1 cellular context compared by ENCODE assay signal in the genomic region with DNA sequence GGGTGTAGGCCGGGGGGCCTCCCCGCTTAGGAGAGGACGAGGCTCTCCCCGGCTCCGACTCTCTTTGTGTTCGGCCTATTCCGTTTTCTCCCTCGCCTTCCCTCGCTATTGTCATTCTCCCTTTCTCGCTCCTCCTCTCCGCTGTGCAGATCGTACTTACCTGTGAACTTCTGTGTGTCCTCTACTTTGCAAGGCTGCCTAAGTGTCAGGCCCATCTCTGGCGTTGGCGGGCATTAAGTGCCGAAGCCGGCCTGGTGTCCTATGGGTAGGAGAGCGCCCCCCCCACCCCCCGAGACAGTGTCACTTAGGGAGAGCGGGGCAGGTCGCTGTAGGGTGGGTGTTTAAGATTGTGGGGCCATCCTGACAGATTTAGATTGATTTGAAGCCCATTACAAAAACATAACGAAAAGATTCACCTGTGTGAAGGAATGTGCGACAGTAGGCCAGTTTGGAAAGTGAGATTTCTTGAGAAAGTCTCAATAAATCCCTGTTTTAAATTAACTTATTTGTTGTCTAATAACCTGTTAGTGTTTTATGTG.
TF ChIP-seq lines count a peak whose summit lies in the region.

No MANE protein-coding gene starts in this region.

TF ChIP-seq in K562, 482 proteins besides CTCF, POLR2A, EP300 and RAD21 (continued from another document and continues in another):
- no peak for TF ChIP-seq MIER1 (IDR thresholded peaks at IDR 0.05; ENCODE audit: low read depth)
- TF ChIP-seq KDM4B (IDR thresholded peaks at IDR 0.05; ENCODE audit: borderline replicate concordance in 2 of 2, low read depth in 1 of 2): no peak
- TF ChIP-seq, protein P1, sequence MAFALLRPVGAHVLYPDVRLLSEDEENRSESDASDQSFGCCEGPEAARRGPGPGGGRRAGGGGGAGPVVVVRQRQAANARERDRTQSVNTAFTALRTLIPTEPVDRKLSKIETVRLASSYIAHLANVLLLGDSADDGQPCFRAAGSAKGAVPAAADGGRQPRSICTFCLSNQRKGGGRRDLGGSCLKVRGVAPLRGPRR (CRISPR knock-in tag; IDR thresholded peaks at IDR 0.05): no peak
- TF ChIP-seq, protein P2, sequence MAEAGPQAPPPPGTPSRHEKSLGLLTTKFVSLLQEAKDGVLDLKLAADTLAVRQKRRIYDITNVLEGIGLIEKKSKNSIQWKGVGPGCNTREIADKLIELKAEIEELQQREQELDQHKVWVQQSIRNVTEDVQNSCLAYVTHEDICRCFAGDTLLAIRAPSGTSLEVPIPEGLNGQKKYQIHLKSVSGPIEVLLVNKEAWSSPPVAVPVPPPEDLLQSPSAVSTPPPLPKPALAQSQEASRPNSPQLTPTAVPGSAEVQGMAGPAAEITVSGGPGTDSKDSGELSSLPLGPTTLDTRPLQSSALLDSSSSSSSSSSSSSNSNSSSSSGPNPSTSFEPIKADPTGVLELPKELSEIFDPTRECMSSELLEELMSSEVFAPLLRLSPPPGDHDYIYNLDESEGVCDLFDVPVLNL (CRISPR knock-in tag; IDR thresholded peaks at IDR 0.05; ENCODE audit: low read depth): no peak
- no peak for TF ChIP-seq NCOA2 (IDR thresholded peaks at IDR 0.05; ENCODE audit: partially characterized antibody in 2 of 2)
- TF ChIP-seq, protein P3, sequence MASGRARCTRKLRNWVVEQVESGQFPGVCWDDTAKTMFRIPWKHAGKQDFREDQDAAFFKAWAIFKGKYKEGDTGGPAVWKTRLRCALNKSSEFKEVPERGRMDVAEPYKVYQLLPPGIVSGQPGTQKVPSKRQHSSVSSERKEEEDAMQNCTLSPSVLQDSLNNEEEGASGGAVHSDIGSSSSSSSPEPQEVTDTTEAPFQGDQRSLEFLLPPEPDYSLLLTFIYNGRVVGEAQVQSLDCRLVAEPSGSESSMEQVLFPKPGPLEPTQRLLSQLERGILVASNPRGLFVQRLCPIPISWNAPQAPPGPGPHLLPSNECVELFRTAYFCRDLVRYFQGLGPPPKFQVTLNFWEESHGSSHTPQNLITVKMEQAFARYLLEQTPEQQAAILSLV (tag; IDR thresholded peaks at IDR 0.05): no peak
- no peak for TF ChIP-seq CREB1 (IDR thresholded peaks at IDR 0.05)
- TF ChIP-seq CREB1 (CRISPR knock-in tag; IDR thresholded peaks at IDR 0.05): no peak
- no peak for TF ChIP-seq HNRNPL (IDR thresholded peaks at IDR 0.05; ENCODE audit: low read depth, low read length)
- TF ChIP-seq, protein P4, sequence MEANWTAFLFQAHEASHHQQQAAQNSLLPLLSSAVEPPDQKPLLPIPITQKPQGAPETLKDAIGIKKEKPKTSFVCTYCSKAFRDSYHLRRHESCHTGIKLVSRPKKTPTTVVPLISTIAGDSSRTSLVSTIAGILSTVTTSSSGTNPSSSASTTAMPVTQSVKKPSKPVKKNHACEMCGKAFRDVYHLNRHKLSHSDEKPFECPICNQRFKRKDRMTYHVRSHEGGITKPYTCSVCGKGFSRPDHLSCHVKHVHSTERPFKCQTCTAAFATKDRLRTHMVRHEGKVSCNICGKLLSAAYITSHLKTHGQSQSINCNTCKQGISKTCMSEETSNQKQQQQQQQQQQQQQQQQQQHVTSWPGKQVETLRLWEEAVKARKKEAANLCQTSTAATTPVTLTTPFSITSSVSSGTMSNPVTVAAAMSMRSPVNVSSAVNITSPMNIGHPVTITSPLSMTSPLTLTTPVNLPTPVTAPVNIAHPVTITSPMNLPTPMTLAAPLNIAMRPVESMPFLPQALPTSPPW (CRISPR knock-in tag; IDR thresholded peaks at IDR 0.05): peak; percentile 84
- no peak for TF ChIP-seq PHB2 (IDR thresholded peaks at IDR 0.05; ENCODE audit: low read depth)
- peak; percentile 90 for TF ChIP-seq ZFX (CRISPR knock-in tag; IDR thresholded peaks at IDR 0.05)
- TF ChIP-seq PRMT5 (CRISPR knock-in tag; IDR thresholded peaks at IDR 0.05): no peak
- no peak for TF ChIP-seq ZNF140 (CRISPR knock-in tag; IDR thresholded peaks at IDR 0.05)
- TF ChIP-seq HNRNPH1 (optimal IDR thresholded peaks at IDR 0.05; ENCODE audit: low read depth, low read length): no peak
- no peak for TF ChIP-seq ATF7 (IDR thresholded peaks at IDR 0.05)
- no peak for TF ChIP-seq SOX6 (IDR thresholded peaks at IDR 0.05)
- no peak for TF ChIP-seq KLF6 (CRISPR knock-in tag; IDR thresholded peaks at IDR 0.05; ENCODE audit: borderline replicate concordance)
- TF ChIP-seq MTA1 (IDR thresholded peaks at IDR 0.05; ENCODE audit: borderline replicate concordance): no peak
- no peak for TF ChIP-seq PHTF2 (CRISPR knock-in tag; IDR thresholded peaks at IDR 0.05)
- TF ChIP-seq, protein P5, sequence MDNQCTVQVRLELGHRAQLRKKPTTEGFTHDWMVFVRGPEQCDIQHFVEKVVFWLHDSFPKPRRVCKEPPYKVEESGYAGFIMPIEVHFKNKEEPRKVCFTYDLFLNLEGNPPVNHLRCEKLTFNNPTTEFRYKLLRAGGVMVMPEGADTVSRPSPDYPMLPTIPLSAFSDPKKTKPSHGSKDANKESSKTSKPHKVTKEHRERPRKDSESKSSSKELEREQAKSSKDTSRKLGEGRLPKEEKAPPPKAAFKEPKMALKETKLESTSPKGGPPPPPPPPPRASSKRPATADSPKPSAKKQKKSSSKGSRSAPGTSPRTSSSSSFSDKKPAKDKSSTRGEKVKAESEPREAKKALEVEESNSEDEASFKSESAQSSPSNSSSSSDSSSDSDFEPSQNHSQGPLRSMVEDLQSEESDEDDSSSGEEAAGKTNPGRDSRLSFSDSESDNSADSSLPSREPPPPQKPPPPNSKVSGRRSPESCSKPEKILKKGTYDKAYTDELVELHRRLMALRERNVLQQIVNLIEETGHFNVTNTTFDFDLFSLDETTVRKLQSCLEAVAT (IDR thresholded peaks at IDR 0.05): peak in 1 of 2 experiments; percentile 61; a peak in 1 of 4 replicates
- no peak for TF ChIP-seq NFYB (IDR thresholded peaks at IDR 0.05; ENCODE audit: extremely low read depth, insufficient read length)
- no peak for TF ChIP-seq ZNF586 (CRISPR knock-in tag; conservative IDR thresholded peaks at IDR 0.05)
- TF ChIP-seq MEF2A (IDR thresholded peaks at IDR 0.05; ENCODE audit: control insufficient read depth, low read depth, low read length): no peak
- TF ChIP-seq, protein P6, sequence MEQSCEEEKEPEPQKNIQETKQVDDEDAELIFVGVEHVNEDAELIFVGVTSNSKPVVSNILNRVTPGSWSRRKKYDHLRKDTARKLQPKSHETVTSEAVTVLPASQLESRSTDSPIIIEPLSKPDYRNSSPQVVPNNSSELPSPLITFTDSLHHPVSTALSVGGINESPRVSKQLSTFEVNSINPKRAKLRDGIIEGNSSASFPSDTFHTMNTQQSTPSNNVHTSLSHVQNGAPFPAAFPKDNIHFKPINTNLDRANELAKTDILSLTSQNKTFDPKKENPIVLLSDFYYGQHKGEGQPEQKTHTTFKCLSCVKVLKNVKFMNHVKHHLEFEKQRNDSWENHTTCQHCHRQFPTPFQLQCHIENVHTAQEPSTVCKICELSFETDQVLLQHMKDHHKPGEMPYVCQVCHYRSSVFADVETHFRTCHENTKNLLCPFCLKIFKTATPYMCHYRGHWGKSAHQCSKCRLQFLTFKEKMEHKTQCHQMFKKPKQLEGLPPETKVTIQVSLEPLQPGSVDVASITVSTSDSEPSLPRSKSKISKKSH (CRISPR knock-in tag; IDR thresholded peaks at IDR 0.05): no peak
- no peak for TF ChIP-seq STAT5A (IDR thresholded peaks at IDR 0.05; ENCODE audit: borderline replicate concordance, low read length)
- TF ChIP-seq, protein P7, sequence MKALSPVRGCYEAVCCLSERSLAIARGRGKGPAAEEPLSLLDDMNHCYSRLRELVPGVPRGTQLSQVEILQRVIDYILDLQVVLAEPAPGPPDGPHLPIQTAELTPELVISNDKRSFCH (CRISPR knock-in tag; IDR thresholded peaks at IDR 0.05): no peak
- TF ChIP-seq, protein P7 (tag; IDR thresholded peaks at IDR 0.05): no peak
- TF ChIP-seq, protein P8, sequence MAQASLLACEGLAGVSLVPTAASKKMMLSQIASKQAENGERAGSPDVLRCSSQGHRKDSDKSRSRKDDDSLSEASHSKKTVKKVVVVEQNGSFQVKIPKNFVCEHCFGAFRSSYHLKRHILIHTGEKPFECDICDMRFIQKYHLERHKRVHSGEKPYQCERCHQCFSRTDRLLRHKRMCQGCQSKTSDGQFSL (CRISPR knock-in tag; IDR thresholded peaks at IDR 0.05): peak; percentile 99
- TF ChIP-seq, protein P8 (tag; IDR thresholded peaks at IDR 0.05): peak in 1 of 2 experiments; percentile 97; a peak in 2 of 4 replicates
- TF ChIP-seq, protein P9, sequence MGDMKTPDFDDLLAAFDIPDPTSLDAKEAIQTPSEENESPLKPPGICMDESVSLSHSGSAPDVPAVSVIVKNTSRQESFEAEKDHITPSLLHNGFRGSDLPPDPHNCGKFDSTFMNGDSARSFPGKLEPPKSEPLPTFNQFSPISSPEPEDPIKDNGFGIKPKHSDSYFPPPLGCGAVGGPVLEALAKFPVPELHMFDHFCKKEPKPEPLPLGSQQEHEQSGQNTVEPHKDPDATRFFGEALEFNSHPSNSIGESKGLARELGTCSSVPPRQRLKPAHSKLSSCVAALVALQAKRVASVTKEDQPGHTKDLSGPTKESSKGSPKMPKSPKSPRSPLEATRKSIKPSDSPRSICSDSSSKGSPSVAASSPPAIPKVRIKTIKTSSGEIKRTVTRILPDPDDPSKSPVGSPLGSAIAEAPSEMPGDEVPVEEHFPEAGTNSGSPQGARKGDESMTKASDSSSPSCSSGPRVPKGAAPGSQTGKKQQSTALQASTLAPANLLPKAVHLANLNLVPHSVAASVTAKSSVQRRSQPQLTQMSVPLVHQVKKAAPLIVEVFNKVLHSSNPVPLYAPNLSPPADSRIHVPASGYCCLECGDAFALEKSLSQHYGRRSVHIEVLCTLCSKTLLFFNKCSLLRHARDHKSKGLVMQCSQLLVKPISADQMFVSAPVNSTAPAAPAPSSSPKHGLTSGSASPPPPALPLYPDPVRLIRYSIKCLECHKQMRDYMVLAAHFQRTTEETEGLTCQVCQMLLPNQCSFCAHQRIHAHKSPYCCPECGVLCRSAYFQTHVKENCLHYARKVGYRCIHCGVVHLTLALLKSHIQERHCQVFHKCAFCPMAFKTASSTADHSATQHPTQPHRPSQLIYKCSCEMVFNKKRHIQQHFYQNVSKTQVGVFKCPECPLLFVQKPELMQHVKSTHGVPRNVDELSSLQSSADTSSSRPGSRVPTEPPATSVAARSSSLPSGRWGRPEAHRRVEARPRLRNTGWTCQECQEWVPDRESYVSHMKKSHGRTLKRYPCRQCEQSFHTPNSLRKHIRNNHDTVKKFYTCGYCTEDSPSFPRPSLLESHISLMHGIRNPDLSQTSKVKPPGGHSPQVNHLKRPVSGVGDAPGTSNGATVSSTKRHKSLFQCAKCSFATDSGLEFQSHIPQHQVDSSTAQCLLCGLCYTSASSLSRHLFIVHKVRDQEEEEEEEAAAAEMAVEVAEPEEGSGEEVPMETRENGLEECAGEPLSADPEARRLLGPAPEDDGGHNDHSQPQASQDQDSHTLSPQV (IDR thresholded peaks at IDR 0.05): no peak
- no peak for TF ChIP-seq NR2C1 (IDR thresholded peaks at IDR 0.05)
- no peak for TF ChIP-seq NR2C1 (tag; IDR thresholded peaks at IDR 0.05)
- TF ChIP-seq, protein P10, sequence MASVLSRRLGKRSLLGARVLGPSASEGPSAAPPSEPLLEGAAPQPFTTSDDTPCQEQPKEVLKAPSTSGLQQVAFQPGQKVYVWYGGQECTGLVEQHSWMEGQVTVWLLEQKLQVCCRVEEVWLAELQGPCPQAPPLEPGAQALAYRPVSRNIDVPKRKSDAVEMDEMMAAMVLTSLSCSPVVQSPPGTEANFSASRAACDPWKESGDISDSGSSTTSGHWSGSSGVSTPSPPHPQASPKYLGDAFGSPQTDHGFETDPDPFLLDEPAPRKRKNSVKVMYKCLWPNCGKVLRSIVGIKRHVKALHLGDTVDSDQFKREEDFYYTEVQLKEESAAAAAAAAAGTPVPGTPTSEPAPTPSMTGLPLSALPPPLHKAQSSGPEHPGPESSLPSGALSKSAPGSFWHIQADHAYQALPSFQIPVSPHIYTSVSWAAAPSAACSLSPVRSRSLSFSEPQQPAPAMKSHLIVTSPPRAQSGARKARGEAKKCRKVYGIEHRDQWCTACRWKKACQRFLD (CRISPR knock-in tag; IDR thresholded peaks at IDR 0.05): no peak
- no peak for TF ChIP-seq RHOXF2B (CRISPR knock-in tag; conservative IDR thresholded peaks at IDR 0.05)
- TF ChIP-seq SPI1 (IDR thresholded peaks at IDR 0.05; ENCODE audit: borderline replicate concordance, low read depth, low read length): no peak
- TF ChIP-seq KDM1A (IDR thresholded peaks at IDR 0.05): 0 out of 4 replicates have a peak, but pooled peaks of 1 of the 2 experiments have one; percentile 19
- TF ChIP-seq MTF1 (CRISPR knock-in tag; IDR thresholded peaks at IDR 0.05; ENCODE audit: borderline replicate concordance): no peak
- TF ChIP-seq ZNF3 (CRISPR knock-in tag; IDR thresholded peaks at IDR 0.05): no peak
- TF ChIP-seq, protein P11, sequence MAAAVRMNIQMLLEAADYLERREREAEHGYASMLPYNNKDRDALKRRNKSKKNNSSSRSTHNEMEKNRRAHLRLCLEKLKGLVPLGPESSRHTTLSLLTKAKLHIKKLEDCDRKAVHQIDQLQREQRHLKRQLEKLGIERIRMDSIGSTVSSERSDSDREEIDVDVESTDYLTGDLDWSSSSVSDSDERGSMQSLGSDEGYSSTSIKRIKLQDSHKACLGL (CRISPR knock-in tag; IDR thresholded peaks at IDR 0.05; ENCODE audit: borderline replicate concordance, poor library complexity, severe bottlenecking): no peak
- no peak for TF ChIP-seq ZNF668 (CRISPR knock-in tag; IDR thresholded peaks at IDR 0.05)
- TF ChIP-seq, protein P12, sequence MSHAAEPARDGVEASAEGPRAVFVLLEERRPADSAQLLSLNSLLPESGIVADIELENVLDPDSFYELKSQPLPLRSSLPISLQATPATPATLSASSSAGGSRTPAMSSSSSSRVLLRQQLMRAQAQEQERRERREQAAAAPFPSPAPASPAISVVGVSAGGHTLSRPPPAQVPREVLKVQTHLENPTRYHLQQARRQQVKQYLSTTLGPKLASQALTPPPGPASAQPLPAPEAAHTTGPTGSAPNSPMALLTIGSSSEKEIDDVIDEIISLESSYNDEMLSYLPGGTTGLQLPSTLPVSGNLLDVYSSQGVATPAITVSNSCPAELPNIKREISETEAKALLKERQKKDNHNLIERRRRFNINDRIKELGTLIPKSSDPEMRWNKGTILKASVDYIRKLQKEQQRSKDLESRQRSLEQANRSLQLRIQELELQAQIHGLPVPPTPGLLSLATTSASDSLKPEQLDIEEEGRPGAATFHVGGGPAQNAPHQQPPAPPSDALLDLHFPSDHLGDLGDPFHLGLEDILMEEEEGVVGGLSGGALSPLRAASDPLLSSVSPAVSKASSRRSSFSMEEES (CRISPR knock-in tag; IDR thresholded peaks at IDR 0.05): no peak
- TF ChIP-seq ZBTB1 (CRISPR knock-in tag; IDR thresholded peaks at IDR 0.05; ENCODE audit: borderline replicate concordance, low read depth): no peak
- TF ChIP-seq, protein P13, sequence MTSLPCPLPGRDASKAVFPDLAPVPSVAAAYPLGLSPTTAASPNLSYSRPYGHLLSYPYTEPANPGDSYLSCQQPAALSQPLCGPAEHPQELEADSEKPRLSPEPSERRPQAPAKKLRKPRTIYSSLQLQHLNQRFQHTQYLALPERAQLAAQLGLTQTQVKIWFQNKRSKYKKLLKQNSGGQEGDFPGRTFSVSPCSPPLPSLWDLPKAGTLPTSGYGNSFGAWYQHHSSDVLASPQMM (CRISPR knock-in tag; IDR thresholded peaks at IDR 0.05): no peak
- no peak for TF ChIP-seq TCFL5 (CRISPR knock-in tag; conservative IDR thresholded peaks at IDR 0.05)
- no peak for TF ChIP-seq ESRRA (IDR thresholded peaks at IDR 0.05; ENCODE audit: borderline replicate concordance, low read depth)
- no peak for TF ChIP-seq CEBPG (CRISPR knock-in tag; IDR thresholded peaks at IDR 0.05)
- TF ChIP-seq CEBPG (tag; conservative IDR thresholded peaks at IDR 0.05 in 1 of 2, IDR thresholded peaks at IDR 0.05 in 1 of 2): no peak
